Comparison of ENCODE assay signal across 17 cellular contexts in the genomic region with DNA sequence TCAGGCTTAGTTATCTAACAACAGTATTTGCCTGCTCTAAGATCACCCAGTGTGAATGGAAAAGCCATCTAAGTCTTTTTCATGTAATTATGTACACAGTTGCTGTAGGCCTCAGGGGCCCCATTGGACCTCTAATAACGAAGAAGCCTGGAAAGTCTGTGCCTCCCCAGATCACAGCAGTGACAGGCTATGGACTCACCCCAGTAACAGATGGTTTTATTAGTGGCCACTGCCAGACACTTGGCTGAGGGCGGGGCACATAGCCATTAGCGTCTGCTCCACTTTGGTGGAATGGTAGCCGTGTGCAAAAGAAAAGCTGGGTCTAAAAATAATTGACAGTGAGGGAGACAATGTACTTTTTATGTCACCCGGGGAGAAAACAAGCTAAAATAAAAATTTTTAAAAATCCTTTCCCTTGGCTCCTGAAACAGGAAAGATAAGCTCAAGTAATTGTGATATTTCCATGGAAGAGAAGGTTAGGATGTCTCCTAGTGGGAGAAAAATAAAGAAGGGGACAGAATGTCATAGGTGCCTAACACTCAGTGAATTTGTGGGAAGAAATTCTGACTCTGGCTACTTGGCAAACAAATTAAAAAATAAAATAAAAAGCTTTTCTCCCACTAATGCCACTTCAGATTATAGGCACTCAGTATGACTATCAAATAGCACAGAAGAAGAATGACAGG. TPM values are rescaled to one million over a fixed set of nuclear protein-coding genes. Genes with fewer than 3 reads are reported as not detected.
DNase-seq lines count a peak whose midpoint lies in the region; ATAC-seq and TF ChIP-seq lines count a peak whose summit lies in the region.
"Had no signal": no experiment of that assay in that cellular context is flagged by ENCODE, and none has a peak within 500 bp of the region (broad histone marks: within the 10 kb centered on the region; RNA-seq: fewer than 3 reads in every experiment).

No MANE protein-coding gene starts in this region.

- H3K4me3 Mint-ChIP-seq in nephron, result no peak overlapping the region
- H3K4me3 Mint-ChIP-seq in endodermal cell, result no peak overlapping the region

- peak; percentile 91 for DNase-seq in DMS 273 (lab: John Stamatoyannopoulos, UW; ENCODE audit: unreplicated experiment)
- DNase-seq in NCI-H524 (lab: John Stamatoyannopoulos, UW), result peak; percentile 87 to 96
- DNase-seq in esophagus muscularis mucosa (ENCODE audit: extremely low spot score), result no peak
- DNase-seq in endodermal cell, result no peak
- no peak for DNase-seq in glomerular visceral epithelial cell (ENCODE audit: extremely low spot score)
- DNase-seq in HPDE6-E6E7 (ENCODE audit: extremely low spot score), result no peak
- DNase-seq: activated CD4-positive, CD25-positive, alpha-beta regulatory T cell; activated gamma-delta T cell; left lung; NCI-H1048; NCI-H510A treated with DMSO at 0.1 percent for 48 hours; Peyer's patch had no signal

- H3K4me3 ChIP-seq in esophagus muscularis mucosa (no peak overlapping the region), endodermal cell (ENCODE audit: low read length) (no peak overlapping the region)
- H3K4me3 ChIP-seq: dorsolateral prefrontal cortex, K562, left lung, Peyer's patch had no signal

- H3K4me1 Mint-ChIP-seq in nephron, result peaks cover 19% of the 10 kb centered on the region
- no peaks in the 10 kb centered on the region for H3K4me1 Mint-ChIP-seq in endodermal cell

- no peaks in the 10 kb centered on the region for H3K36me3 Mint-ChIP-seq in nephron (ENCODE audit: low read depth)
- no peaks in the 10 kb centered on the region for H3K36me3 Mint-ChIP-seq in endodermal cell (ENCODE audit: low read depth)

- H3K27me3 Mint-ChIP-seq in nephron (ENCODE audit: low read depth) (no peaks in the 10 kb centered on the region), endodermal cell (ENCODE audit: insufficient read depth) (peaks cover 2% of the 10 kb centered on the region)

- H3K9me3 ChIP-seq in esophagus muscularis mucosa, result peaks cover 0 to 7% (median 2%) of the 10 kb centered on the region in 4 donors
- peaks cover 13% of the 10 kb centered on the region for H3K9me3 ChIP-seq in endodermal cell (ENCODE audit: control insufficient read depth, low read length)

- TF ChIP-seq EP300 in esophagus muscularis mucosa (IDR thresholded peaks at IDR 0.05), result no peak

- H3K9me3 Mint-ChIP-seq in nephron (peaks cover 13% of the 10 kb centered on the region), endodermal cell (peaks cover 4% of the 10 kb centered on the region)

- H3K4me1 ChIP-seq in esophagus muscularis mucosa, result peaks cover 7 to 27% (median 22%) of the 10 kb centered on the region in 4 donors
- no peaks in the 10 kb centered on the region for H3K4me1 ChIP-seq in endodermal cell (ENCODE audit: control insufficient read depth, insufficient read depth, low read length)
- H3K4me1 ChIP-seq: Peyer's patch had no signal

- H3K36me3 ChIP-seq in esophagus muscularis mucosa (no peaks in the 10 kb centered on the region), endodermal cell (ENCODE audit: control insufficient read depth, insufficient read depth, low read length) (no peaks in the 10 kb centered on the region)
- H3K36me3 ChIP-seq: left lung, Peyer's patch had no signal

- intact Hi-C loops in esophagus muscularis mucosa (cut with DNase I), result no loop called here

- H3K27me3 ChIP-seq in esophagus muscularis mucosa, result no peaks in the 10 kb centered on the region
- no peaks in the 10 kb centered on the region for H3K27me3 ChIP-seq in endodermal cell (ENCODE audit: control insufficient read depth, insufficient read depth, low read length, poor library complexity, severe bottlenecking)
- H3K27me3 ChIP-seq: dorsolateral prefrontal cortex, left lung, Peyer's patch had no signal

- H3K27ac ChIP-seq in esophagus muscularis mucosa (replicated peaks in 1 of 4) (peak overlapping the region in 3 of 4 donors; percentile 1 to 16 (median 9)), endodermal cell (ENCODE audit: low read depth, low read length) (no peak overlapping the region)
- H3K27ac ChIP-seq: left lung, Peyer's patch had no signal

- H3K27ac Mint-ChIP-seq in nephron, result peak overlapping the region in 2 of 3 experiments; percentile 40 to 42
- H3K27ac Mint-ChIP-seq in endodermal cell, result no peak overlapping the region

- no peak for ATAC-seq in GM18520 (IDR thresholded peaks at IDR 0.05; ENCODE audit: unreplicated experiment)
- ATAC-seq: K562, left lung had no signal

- no peak overlapping the region for H3K9ac ChIP-seq in endodermal cell (ENCODE audit: extremely low read depth, low read length, poor library complexity, severe bottlenecking)

- no peak for TF ChIP-seq POLR2A in esophagus muscularis mucosa (IDR thresholded peaks at IDR 0.05; ENCODE audit: low read depth)

- 53% methylated on average over 5 of the region's 5 CpGs for WGBS in esophagus muscularis mucosa
- WGBS in endodermal cell (ENCODE audit: insufficient coverage in 1 of 2, insufficient read length in 1 of 2), 2 experiments, result 91 to 97% methylated on average over 4 to 5 of the region's 5 CpGs

- TF ChIP-seq CTCF in esophagus muscularis mucosa (IDR thresholded peaks at IDR 0.05) (no peak), nephron (IDR thresholded peaks at IDR 0.05; ENCODE audit: unreplicated experiment in 3 of 3) (no peak), endodermal cell (conservative IDR thresholded peaks at IDR 0.05) (no peak)

RNA-seq across cellular contexts. Expression of a gene that starts 44.3 kb away (rescaled TPM):
- total RNA-seq in esophagus muscularis mucosa (10 to 100 TPM in 1 of 4 donors, 1 to 10 TPM in 3; 7.7 to 11.2 (median 8.2) TPM), endodermal cell (1 to 10 TPM; 1.1 to 3.7 TPM)
- polyA plus RNA-seq in endodermal cell (2013, experiment 1 of 2), result 6.2 TPM
- 4.1 TPM for polyA plus RNA-seq in endodermal cell (2013, experiment 2 of 2)
- total RNA-seq: T-helper 1 cell treated with Interleukin-12 subunit alpha and Interleukin-12 subunit beta and Interleukin-4 antibody, amounts not matched to agents 30 ng/mL and 1 ng/mL, for 36 hours had no signal

Comparison
In these comparisons a context has a peak if more than half of its experiments do, and no peak if none do; other contexts are left out.
1. DNase-seq: peak in DMS 273 (single experiment) and NCI-H524 (2 of 2); none in esophagus muscularis mucosa (single experiment), endodermal cell (single experiment), glomerular visceral epithelial cell (single experiment) and HPDE6-E6E7 (single experiment).